ENCODE assay signal across 25 cellular contexts in genomic region chr2:10921525-10921924, GRCh38. TPM values are rescaled to one million over a fixed set of nuclear protein-coding genes. Genes with fewer than 3 reads are reported as not detected.
"Had no signal": no experiment of that assay in that cellular context is flagged by ENCODE, and none has a peak within 500 bp of the region (broad histone marks: within the 10 kb centered on the region; RNA-seq: fewer than 3 reads in every experiment).

No MANE protein-coding gene starts in this region.

- H3K4me1 ChIP-seq: adrenal gland, Peyer's patch, SJCRH30 had no signal

- H3K4me2 ChIP-seq: SK-N-SH had no signal

- ATAC-seq: activated T-cell treated with anti-CD3 and anti-CD28 coated beads, Interleukin-2, amount 50 U/mL, for 4 hours had no signal

- H3K27me3 ChIP-seq: Peyer's patch had no signal

- H3K4me3 ChIP-seq: adrenal gland, Peyer's patch, SJCRH30 had no signal

- H3K36me3 ChIP-seq: adrenal gland, Peyer's patch, SJCRH30 had no signal

- DNase-seq: activated CD4-positive, alpha-beta memory T cell treated with anti-CD3 and anti-CD28 coated beads for 36 hours; activated CD4-positive, alpha-beta T cell treated with anti-CD3 and anti-CD28 coated beads, Interleukin-2, amount 10 ng/mL, durations not matched to agents 7 days and 5 days; activated CD4-positive, CD25-positive, alpha-beta regulatory T cell; activated CD8-positive, alpha-beta memory T cell treated with anti-CD3 and anti-CD28 coated beads for 24 hours; activated gamma-delta T cell treated with Interleukin-2 at 50 U/mL for 16 hours; activated naive CD4-positive, alpha-beta T cell treated with anti-CD3 and anti-CD28 coated beads, Interleukin-2, amount 10 ng/mL, durations not matched to agents 7 days and 5 days; activated naive CD8-positive, alpha-beta T cell treated with anti-CD3 and anti-CD28 coated beads for 36 hours; activated T-cell treated with anti-CD3 and anti-CD28 coated beads, Interleukin-2, amount 50 U/mL, for 4 hours; adrenal gland; aorta; KG1; NCI-H1048; NCI-H146; NCI-H187 treated with DMSO at 0.1 percent for 48 hours; NCI-H2081 treated with DMSO at 0.1 percent for 48 hours; NCI-H446; Right ventricle myocardium superior; SJCRH30; SK-N-SH; T-helper 1 cell had no signal

- H3K9ac ChIP-seq: SK-N-SH had no signal

- H3K9me3 ChIP-seq: adrenal gland, Peyer's patch, SJCRH30, SK-N-SH had no signal

- H3K27ac ChIP-seq: adrenal gland, Peyer's patch, RWPE1, SJCRH30, VCaP had no signal

RNA-seq across cellular contexts. Expression of gene KCNF1, which starts 9.8 kb away (rescaled TPM):
- total RNA-seq: activated CD4-positive, alpha-beta memory T cell treated with anti-CD3 and anti-CD28 coated beads for 36 hours; activated CD4-positive, alpha-beta T cell treated with anti-CD3 and anti-CD28 coated beads, Interleukin-2, amount 10 ng/mL, durations not matched to agents 7 days and 5 days; activated naive CD8-positive, alpha-beta T cell treated with anti-CD3 and anti-CD28 coated beads for 36 hours; activated T-cell treated with anti-CD3 and anti-CD28 coated beads, Interleukin-2, amount 50 U/mL, for 4 hours; aorta; bronchial epithelial cell; Right ventricle myocardium superior; T-helper 2 cell treated with Interferon-gamma antibody and Interleukin-4, amounts not matched to agents 100 ng/mL and 5 ng/mL, for 36 hours had no signal
- polyA plus RNA-seq: aorta had no signal
